10 cellular contexts compared by ENCODE assay signal in genomic region chr11:85826096-85826855, GRCh38. TPM values are rescaled to one million over a fixed set of nuclear protein-coding genes. Genes with fewer than 3 reads are reported as not detected.
A peak's percentile ranks its signal among the peaks of the same experiment; 100 is the strongest.
DNase-seq lines count a peak whose midpoint lies in the region; ATAC-seq and TF ChIP-seq lines count a peak whose summit lies in the region.
"Had no signal": no experiment of that assay in that cellular context is flagged by ENCODE, and none has a peak within 500 bp of the region (broad histone marks: within the 10 kb centered on the region; RNA-seq: fewer than 3 reads in every experiment).

No MANE protein-coding gene starts in this region.

- peaks cover 12% of the 10 kb centered on the region for H3K36me3 Mint-ChIP-seq in effector memory CD8-positive, alpha-beta T cell (ENCODE audit: insufficient read depth)
- H3K36me3 Mint-ChIP-seq in naive thymus-derived CD8-positive, alpha-beta T cell: no peaks in the 10 kb centered on the region

- H3K4me1 ChIP-seq in HCT116 (ENCODE audit: control insufficient read depth in 1 of 2, insufficient read depth in 2 of 2, low read length in 2 of 2) (peaks cover 26 to 60% of the 10 kb centered on the region in 2 experiments), RWPE2 (ENCODE audit: insufficient read depth, poor library complexity, severe bottlenecking) (peaks cover 28% of the 10 kb centered on the region)

- no peak overlapping the region for H2AFZ ChIP-seq in HCT116 (ENCODE audit: low read depth, low read length, poor library complexity, severe bottlenecking)

- H3K27ac Mint-ChIP-seq in effector memory CD8-positive, alpha-beta T cell: peak overlapping the region; percentile 90 to 96
- H3K27ac Mint-ChIP-seq in naive thymus-derived CD8-positive, alpha-beta T cell: peak overlapping the region; percentile 29 to 95 (median 88)

- no TSS peak for BruUV-seq in HCT116 (replicated peaks; lab: Mats Ljungman, UMichigan)

- TF ChIP-seq RAD21 in HCT116 (IDR thresholded peaks at IDR 0.05; ENCODE audit: low read depth): peak; percentile 63

- peak; percentile 47 to 72 (median 70); a peak in 5 of 6 replicates for TF ChIP-seq CTCF in HCT116 (IDR thresholded peaks at IDR 0.05 in 2 of 3, conservative IDR thresholded peaks at IDR 0.05 in 1 of 3; ENCODE audit: borderline replicate concordance in 1 of 3, insufficient read depth in 1 of 3, low read depth in 2 of 3, low read length in 2 of 3)
- TF ChIP-seq CTCF in RWPE2 (IDR thresholded peaks at IDR 0.05; ENCODE audit: poor library complexity, severe bottlenecking): peak; percentile 71

- H3K9me3 ChIP-seq in HCT116 (ENCODE audit: control insufficient read depth in 1 of 2, insufficient read depth in 1 of 2, low read depth in 1 of 2, low read length in 2 of 2): no peaks in the 10 kb centered on the region
- no peaks in the 10 kb centered on the region for H3K9me3 ChIP-seq in RWPE2 (ENCODE audit: severe bottlenecking)
- H3K9me3 ChIP-seq: SJSA1, thyroid gland had no signal

- H3K4me3 ChIP-seq in HCT116 (replicated peaks in 1 of 2; ENCODE audit: low read depth in 1 of 2, low read length in 2 of 2): no peak overlapping the region
- no peak overlapping the region for H3K4me3 ChIP-seq in RWPE2 (ENCODE audit: severe bottlenecking)
- H3K4me3 ChIP-seq: SJSA1, thyroid gland had no signal

- TF ChIP-seq POLR2A in HCT116 (IDR thresholded peaks at IDR 0.05; ENCODE audit: borderline replicate concordance, extremely low read depth, insufficient read depth, insufficient read length): no peak

- H3K9ac ChIP-seq in HCT116 (ENCODE audit: low read length): no peak overlapping the region

- H4K20me1 ChIP-seq in HCT116 (ENCODE audit: insufficient read depth): no peaks in the 10 kb centered on the region

- peak; percentile 30 for DNase-seq in Daoy (ENCODE audit: low read depth)
- DNase-seq in HCT116 (ENCODE audit: low read depth, low spot score): no peak
- no peak for DNase-seq in RWPE2 (ENCODE audit: low spot score)
- no peak for DNase-seq in effector memory CD8-positive, alpha-beta T cell
- DNase-seq in naive thymus-derived CD8-positive, alpha-beta T cell: peak in 3 of 10 donors; percentile 29 to 37 (median 30)
- DNase-seq in NCI-H510A (lab: John Stamatoyannopoulos, UW): no peak
- DNase-seq in NCI-H226: no peak

- H3K9me3 Mint-ChIP-seq in effector memory CD8-positive, alpha-beta T cell: no peaks in the 10 kb centered on the region
- H3K9me3 Mint-ChIP-seq in naive thymus-derived CD8-positive, alpha-beta T cell: no peaks in the 10 kb centered on the region

- peaks cover 49 to 50% of the 10 kb centered on the region in 2 donors for H3K4me1 Mint-ChIP-seq in effector memory CD8-positive, alpha-beta T cell (ENCODE audit: low read depth in 2 of 2)
- peaks cover 28 to 69% (median 64%) of the 10 kb centered on the region in 4 donors for H3K4me1 Mint-ChIP-seq in naive thymus-derived CD8-positive, alpha-beta T cell

- peak overlapping the region; percentile 22; the same call in 1 of the 2 replicates for H3K4me2 ChIP-seq in HCT116 (ENCODE audit: low read length)

- no peak overlapping the region for H3K27ac ChIP-seq in HCT116 (ENCODE audit: low read depth, low read length)
- no peak overlapping the region for H3K27ac ChIP-seq in RWPE2 (ENCODE audit: poor library complexity, severe bottlenecking)
- H3K27ac ChIP-seq: SJSA1, thyroid gland had no signal

- no peaks in the 10 kb centered on the region for H3K79me2 ChIP-seq in HCT116 (ENCODE audit: insufficient read depth, low read length)

- no peaks in the 10 kb centered on the region for H3K9me2 ChIP-seq in HCT116 (ENCODE audit: insufficient read depth)

- H3K27me3 Mint-ChIP-seq in effector memory CD8-positive, alpha-beta T cell: no peaks in the 10 kb centered on the region
- no peaks in the 10 kb centered on the region for H3K27me3 Mint-ChIP-seq in naive thymus-derived CD8-positive, alpha-beta T cell

- ATAC-seq in HCT116: peak; percentile 70
- ATAC-seq in RWPE2 (ENCODE audit: low read depth): peak; percentile 49; the same call in 2 of the 3 replicates
- ATAC-seq in effector memory CD8-positive, alpha-beta T cell (replicated peaks): no peak
- no peak for ATAC-seq in naive thymus-derived CD8-positive, alpha-beta T cell
- no peak for ATAC-seq in HG03520 (IDR thresholded peaks at IDR 0.05; ENCODE audit: unreplicated experiment)

- no peaks in the 10 kb centered on the region for H3K27me3 ChIP-seq in HCT116 (ENCODE audit: insufficient read depth, low read length)
- no peaks in the 10 kb centered on the region for H3K27me3 ChIP-seq in RWPE2 (ENCODE audit: insufficient read depth, poor library complexity, severe bottlenecking)
- H3K27me3 ChIP-seq: SJSA1, thyroid gland had no signal

- peak overlapping the region; percentile 28 to 77 for H3K4me3 Mint-ChIP-seq in effector memory CD8-positive, alpha-beta T cell
- peak overlapping the region in 7 of 10 donors; percentile 2 to 58 (median 31) for H3K4me3 Mint-ChIP-seq in naive thymus-derived CD8-positive, alpha-beta T cell

- CTCF ChIA-PET in HCT116 (lab: Charles Lee): no interaction called here

- intact Hi-C loops in HCT116 (cut with micrococcal nuclease): loop anchor here (2.0 to 10.0 kb wide), 3 partner anchors 131 to 229 kb away; partner anchors contain the start of gene CREBZF

- POLR2A ChIA-PET in HCT116 (lab: Charles Lee): no interaction called here
- POLR2A ChIA-PET in naive thymus-derived CD8-positive, alpha-beta T cell (lab: Charles Lee): interaction anchor here (0.9 to 3.3 kb wide), 4 partner anchors 8 to 162 kb away, joined by 4 to 14 read pairs (median 10); partner anchors contain the start of gene SYTL2

- RAD21 ChIA-PET in HCT116 (lab: Charles Lee; ENCODE audit: low non-redundant PET in 1 of 2, low total read pairs in 2 of 2, uncharacterized antibody in 2 of 2, unreplicated experiment in 2 of 2): no interaction called here

- H3K36me3 ChIP-seq in HCT116 (ENCODE audit: control insufficient read depth in 1 of 2, insufficient read depth in 2 of 2, low read length in 2 of 2) (no peaks in the 10 kb centered on the region), RWPE2 (ENCODE audit: low read depth) (no peaks in the 10 kb centered on the region)
- H3K36me3 ChIP-seq: SJSA1, thyroid gland had no signal

TF ChIP-seq in HCT116, 20 proteins besides CTCF, POLR2A, EP300 and RAD21:
- TF ChIP-seq CBX3 (IDR thresholded peaks at IDR 0.05; ENCODE audit: low read depth) (0 out of 2 replicates have a peak, but pooled peaks have one; percentile 28), JUND (IDR thresholded peaks at IDR 0.05) (no peak)
TF ChIP-seq in HCT116: peak in this region for 1.

RNA-seq across cellular contexts. Expression of gene SYTL2, which starts 15.3 kb away (rescaled TPM):
- total RNA-seq in Daoy (2014; rRNA removed; shearing (Covaris generic)): 28.1 and 59.4 TPM in 2 replicates
- 12.6 TPM for total RNA-seq in HCT116 (2021; ENCODE audit: unreplicated experiment)
- polyA plus RNA-seq in HCT116 (2012): 2.1 and 2.6 TPM in 2 replicates
- 10 to 100 TPM; 26.0 to 32.7 TPM for total RNA-seq in naive thymus-derived CD8-positive, alpha-beta T cell
- 10 to 100 TPM; 11.8 to 27.9 (median 18.0) TPM for polyA plus RNA-seq in naive thymus-derived CD8-positive, alpha-beta T cell

RNA-seq across cellular contexts. Expression of gene CCDC83, which starts 28.9 kb away (rescaled TPM):
- not detected in 2 replicates for total RNA-seq in Daoy (2014; rRNA removed; shearing (Covaris generic))
- total RNA-seq in HCT116 (2021; ENCODE audit: unreplicated experiment): not detected
- 0.02 TPM in 1 of 2 replicates, not detected in the other for polyA plus RNA-seq in HCT116 (2012)
- not detected for total RNA-seq in naive thymus-derived CD8-positive, alpha-beta T cell
- polyA plus RNA-seq in naive thymus-derived CD8-positive, alpha-beta T cell: not detected
- total RNA-seq: SJSA1, thyroid gland had no signal

Comparison
In these comparisons a context has a peak if more than half of its experiments do, and no peak if none do; other contexts are left out.
1. ATAC-seq: peak in HCT116 (single experiment) and RWPE2 (single experiment); none in effector memory CD8-positive, alpha-beta T cell (single experiment), naive thymus-derived CD8-positive, alpha-beta T cell (0 of 2) and HG03520 (single experiment).